8 cellular contexts compared by ENCODE assay signal in the genomic region with DNA sequence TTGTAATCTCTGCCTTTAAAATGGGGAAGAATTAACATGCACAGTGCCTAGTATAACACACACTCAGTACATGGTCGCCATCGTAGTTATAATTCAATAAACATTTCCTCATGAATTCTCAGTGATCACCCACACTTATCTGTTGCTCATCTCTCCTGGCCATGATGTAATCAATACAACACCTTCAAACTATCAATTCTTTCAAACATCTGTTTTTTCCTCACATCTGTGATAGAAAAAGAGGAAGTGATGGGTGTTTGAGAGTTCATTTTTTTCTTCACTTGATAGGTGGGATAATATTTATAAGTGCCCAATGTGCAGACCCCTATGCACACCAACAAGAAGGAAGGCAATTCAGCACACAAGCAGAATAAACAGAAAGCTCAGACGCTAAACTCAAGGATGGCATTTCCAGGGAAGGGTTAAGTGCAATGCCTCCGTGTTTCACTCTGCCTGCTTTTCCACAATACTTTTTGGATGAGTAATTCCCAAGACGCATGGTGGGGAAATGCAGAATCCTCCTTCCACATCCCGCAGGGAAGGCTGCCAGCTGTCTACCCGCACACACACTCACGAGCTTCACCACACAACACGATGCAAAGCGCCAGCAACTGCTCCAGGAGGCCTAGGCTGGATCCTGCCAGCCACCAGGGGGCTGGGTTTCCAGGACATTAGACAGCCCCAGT.
DNase-seq lines count a peak whose midpoint lies in the region; ATAC-seq and TF ChIP-seq lines count a peak whose summit lies in the region.

No MANE protein-coding gene starts in this region.

- H3K27me3 ChIP-seq in dorsolateral prefrontal cortex (no peaks in the 10 kb centered on the region), muscle layer of colon (ENCODE audit: control insufficient read depth in 1 of 2, insufficient read depth in 2 of 2, low read length in 2 of 2) (no peaks in the 10 kb centered on the region)

- H3K9me3 ChIP-seq in muscle layer of colon (ENCODE audit: low read length) = no peaks in the 10 kb centered on the region

- H3K9ac ChIP-seq in muscle layer of colon (ENCODE audit: low read length) = no peak overlapping the region

- H3K27ac ChIP-seq in dorsolateral prefrontal cortex (peak overlapping the region in 8 of 59 donors; percentile 2 to 46 (median 34)), muscle layer of colon (ENCODE audit: low read depth, low read length) (peak overlapping the region; percentile 16)

- no peaks in the 10 kb centered on the region for H3K36me3 ChIP-seq in muscle layer of colon (ENCODE audit: insufficient read depth, low read length)

- no peak for ATAC-seq in GM21515 (IDR thresholded peaks at IDR 0.05; ENCODE audit: unreplicated experiment)
- ATAC-seq in GM18861 (IDR thresholded peaks at IDR 0.05; ENCODE audit: unreplicated experiment) = no peak

- peaks cover 45% of the 10 kb centered on the region for H3K4me1 ChIP-seq in muscle layer of colon (ENCODE audit: insufficient read depth, low read length)

- intact Hi-C loops in dorsolateral prefrontal cortex (cut with DNase I) = loop anchor here in 1 of 2 donors (10.0 kb wide), 1 partner anchor 746 kb away; no protein-coding TSS in a partner anchor

- no peak overlapping the region for H3K4me3 ChIP-seq in dorsolateral prefrontal cortex
- H3K4me3 ChIP-seq in muscle layer of colon (ENCODE audit: low read depth in 1 of 2, low read length in 2 of 2) = no peak overlapping the region

- DNase-seq in EH (ENCODE audit: low read depth) (peak; percentile 100), NCI-H226 (peak; percentile 99), dorsolateral prefrontal cortex (peak in 9 of 10 donors; percentile 24 to 84 (median 70)), DMS79 treated with DMSO at 0.1 percent for 48 hours (lab: John Stamatoyannopoulos, UW) (no peak), SHP77 (lab: John Stamatoyannopoulos, UW) (no peak)

- peak in 47 of 56 donors; percentile 20 to 56 (median 39) for TF ChIP-seq CTCF in dorsolateral prefrontal cortex (IDR thresholded peaks at IDR 0.05 in 54 of 56, conservative IDR thresholded peaks at IDR 0.05 in 2 of 56; ENCODE audit: low read depth in 1 of 56, partially characterized antibody in 56 of 56)

Comparison
In these comparisons a context has a peak if more than half of its experiments do, and no peak if none do; other contexts are left out.
1. DNase-seq: peak in EH (single experiment), NCI-H226 (single experiment) and dorsolateral prefrontal cortex (9 of 10); none in DMS79 treated with DMSO at 0.1 percent for 48 hours (single experiment) and SHP77 (0 of 2).